ENCODE assay signal across 9 cellular contexts in the genomic region with DNA sequence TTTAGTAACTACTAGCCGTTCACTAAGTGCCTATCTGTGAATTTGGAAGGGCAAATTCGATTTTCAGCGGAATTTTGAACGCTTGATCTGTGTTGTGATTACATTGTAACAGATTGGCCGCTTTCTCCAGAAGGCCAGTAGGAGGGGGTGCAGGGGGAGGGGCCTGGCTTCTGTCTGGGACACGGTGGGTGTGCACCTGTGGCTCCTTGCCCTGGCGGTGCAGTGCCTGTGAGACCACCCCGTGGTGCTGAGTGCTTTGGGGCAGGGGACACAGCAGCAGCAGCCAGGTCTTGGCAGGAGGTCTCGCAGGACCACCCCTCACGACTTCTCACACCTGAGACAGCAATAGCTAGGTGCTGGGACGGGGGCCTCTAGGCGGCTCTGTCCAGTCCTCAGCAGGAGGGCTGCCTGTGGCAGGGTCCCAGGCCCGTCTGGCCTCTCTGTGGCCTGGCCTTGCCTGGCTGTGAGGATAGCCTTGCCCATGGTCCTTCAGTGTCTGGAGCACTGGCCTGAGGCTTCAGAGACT. TPM values are rescaled to one million over a fixed set of nuclear protein-coding genes. Genes with fewer than 3 reads are reported as not detected.
DNase-seq lines count a peak whose midpoint lies in the region; ATAC-seq and TF ChIP-seq lines count a peak whose summit lies in the region.
"Had no signal": no experiment of that assay in that cellular context is flagged by ENCODE, and none has a peak within 500 bp of the region (broad histone marks: within the 10 kb centered on the region; RNA-seq: fewer than 3 reads in every experiment).

No MANE protein-coding gene starts in this region.

- peak overlapping the region; percentile 78 to 94 (median 90) for H3K27ac ChIP-seq in sigmoid colon

- TF ChIP-seq CTCF in GM12875 (IDR thresholded peaks at IDR 0.05; ENCODE audit: borderline replicate concordance, insufficient read depth, low read depth, low read length) (no peak), fibroblast of villous mesenchyme (IDR thresholded peaks at IDR 0.05; ENCODE audit: insufficient read depth, low read depth, low read length) (no peak), sigmoid colon (IDR thresholded peaks at IDR 0.05) (no peak)

- peaks cover 23 to 37% (median 26%) of the 10 kb centered on the region in 4 donors for H3K36me3 ChIP-seq in sigmoid colon

- 18 to 22% methylated on average over 13 of the region's 13 CpGs for WGBS in sigmoid colon, 2 donors

- ATAC-seq in T-cell (replicated peaks in 1 of 4) = no peak
- ATAC-seq in GM21367 (IDR thresholded peaks at IDR 0.05; ENCODE audit: unreplicated experiment) = no peak

- no peaks in the 10 kb centered on the region for H3K9me3 ChIP-seq in sigmoid colon

- no peak for DNase-seq in T-cell
- no peak for DNase-seq in fibroblast of villous mesenchyme (ENCODE audit: low read depth)
- no peak for DNase-seq in sigmoid colon
- DNase-seq in NCI-H446 (lab: John Stamatoyannopoulos, UW) = no peak
- no peak for DNase-seq in SW 1271 (lab: John Stamatoyannopoulos, UW)
- DNase-seq in NCI-H1105 (lab: John Stamatoyannopoulos, UW) = no peak

- peaks cover 0 to 50% (median 44%) of the 10 kb centered on the region in 4 donors for H3K4me1 ChIP-seq in sigmoid colon

- H3K27ac Mint-ChIP-seq in T-cell = peak overlapping the region; percentile 94 to 96

- peaks cover 12% of the 10 kb centered on the region for H3K36me3 Mint-ChIP-seq in T-cell

- POLR2A ChIA-PET in T-cell (lab: Charles Lee) = no interaction called here

- TF ChIP-seq EP300 in sigmoid colon (IDR thresholded peaks at IDR 0.05) = no peak

- TF ChIP-seq POLR2A in sigmoid colon (IDR thresholded peaks at IDR 0.05) = no peak

- H3K4me3 Mint-ChIP-seq in T-cell = peak overlapping the region; percentile 90 to 98 (median 97)

- H3K4me3 ChIP-seq in GM12875 (ENCODE audit: low read depth, low read length) (peak overlapping the region; percentile 69), fibroblast of villous mesenchyme (ENCODE audit: low read depth, low read length) (peak overlapping the region; percentile 68), sigmoid colon (peak overlapping the region; percentile 72 to 84 (median 76))

- H3K27me3 ChIP-seq in sigmoid colon = no peaks in the 10 kb centered on the region

- peaks cover 30 to 50% (median 40%) of the 10 kb centered on the region in 3 donors for H3K4me1 Mint-ChIP-seq in T-cell

- CTCF ChIA-PET in T-cell (lab: Charles Lee) = interaction anchor here in 1 of 2 donors (0.6 kb wide), 1 partner anchor 20 kb away, joined by 7 read pairs; no protein-coding TSS in a partner anchor

- H3K27me3 Mint-ChIP-seq in T-cell = no peaks in the 10 kb centered on the region

- intact Hi-C loops in sigmoid colon (cut with DNase I) = loop anchor here (5.0 kb wide), 1 partner anchor 41 kb away; a partner anchor contains a TSS

- no peaks in the 10 kb centered on the region for H3K9me3 Mint-ChIP-seq in T-cell

RNA-seq across cellular contexts. Expression of a gene that starts 1.8 kb away (rescaled TPM):
- total RNA-seq in T-cell = 100 to 1,000 TPM; 173 to 247 (median 190) TPM
- total RNA-seq in fibroblast of villous mesenchyme = 44.9 and 46.4 TPM in 2 replicates
- total RNA-seq in sigmoid colon = 10 to 100 TPM; 44.0 to 95.3 (median 61.5) TPM
- 10 to 100 TPM; 38.4 to 85.1 (median 45.3) TPM for polyA plus RNA-seq in sigmoid colon

RNA-seq across cellular contexts. Expression of a gene that starts 22.2 kb away (rescaled TPM):
- total RNA-seq in T-cell (10 to 100 TPM in 4 of 5 donors, 1 to 10 TPM in 1; 9.1 to 12.8 (median 12.7) TPM), fibroblast of villous mesenchyme (under 0.01 and 0.32 TPM in 2 replicates), sigmoid colon (1 to 10 TPM in 3 of 4 donors, not detected in 1; 1.1 to 1.8 (median 1.6) TPM)
- 1 to 10 TPM in 2 of 3 donors, under 1 TPM in 1; 0.60 to 5.5 (median 1.8) TPM for polyA plus RNA-seq in sigmoid colon

RNA-seq across cellular contexts. Expression of a gene that starts 40.4 kb away (rescaled TPM):
- total RNA-seq in T-cell (10 to 100 TPM; 25.4 to 53.1 (median 48.1) TPM), fibroblast of villous mesenchyme (42.7 and 55.7 TPM in 2 replicates), sigmoid colon (100 to 1,000 TPM in 2 of 4 donors, 10 to 100 TPM in 2; 83.4 to 107 (median 98.3) TPM)
- 10 to 100 TPM; 59.0 to 69.1 (median 66.9) TPM for polyA plus RNA-seq in sigmoid colon

RNA-seq across cellular contexts. Expression of a gene that starts 40.5 kb away (rescaled TPM):
- 10 to 100 TPM; 42.6 to 66.5 (median 63.1) TPM for total RNA-seq in T-cell
- 25.1 and 26.3 TPM in 2 replicates for total RNA-seq in fibroblast of villous mesenchyme
- total RNA-seq in sigmoid colon = 10 to 100 TPM; 42.1 to 60.1 (median 43.7) TPM
- 10 to 100 TPM; 28.0 to 46.0 (median 30.6) TPM for polyA plus RNA-seq in sigmoid colon

RNA-seq across cellular contexts. Expression of a gene that starts 55.4 kb away (rescaled TPM):
- under 1 TPM in 4 of 5 donors, not detected in 1; 0.28 to 0.40 (median 0.31) TPM for total RNA-seq in T-cell
- not detected in 2 replicates for total RNA-seq in fibroblast of villous mesenchyme
- 1 to 10 TPM in 1 of 4 donors, not detected in 3; 5.3 TPM for total RNA-seq in sigmoid colon
- 1 to 10 TPM in 1 of 3 donors, under 1 TPM in 1, not detected in 1; 0.71 to 1.2 TPM for polyA plus RNA-seq in sigmoid colon
- total RNA-seq: lung microvascular endothelial cell had no signal
